ENCODE assay signal across 1 cellular context in the genomic region with DNA sequence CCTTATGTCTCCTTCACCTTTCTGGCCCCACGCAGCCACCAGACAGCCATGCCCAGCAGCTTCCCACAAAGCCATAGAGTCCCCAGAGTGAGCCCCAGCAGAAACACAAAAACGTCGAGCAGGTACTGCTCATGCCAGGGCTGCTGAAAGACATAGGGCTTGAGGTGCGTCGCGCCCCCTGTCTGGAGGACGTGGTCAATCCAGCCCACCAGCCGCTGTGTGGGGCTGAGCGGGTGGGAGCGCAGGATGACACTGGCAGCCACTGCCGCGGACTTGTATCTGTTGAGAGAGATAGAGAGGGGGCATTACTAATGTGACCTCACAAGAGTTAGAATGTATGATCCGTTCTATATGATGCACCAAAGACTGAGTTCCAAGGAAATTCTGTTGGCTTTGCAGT.
TF ChIP-seq lines count a peak whose summit lies in the region.

No MANE protein-coding gene starts in this region.

TF ChIP-seq in IMR-90, 13 proteins besides CTCF, POLR2A, EP300 and RAD21:
- TF ChIP-seq CEBPB (IDR thresholded peaks at IDR 0.05; ENCODE audit: low read depth, low read length) (no peak), MAZ (IDR thresholded peaks at IDR 0.05; ENCODE audit: borderline replicate concordance, low read depth, low read length) (no peak), MXI1 (IDR thresholded peaks at IDR 0.05; ENCODE audit: borderline replicate concordance, low read depth, low read length) (no peak), SMC3 (IDR thresholded peaks at IDR 0.05; ENCODE audit: low read depth, low read length) (no peak), BHLHE40 (IDR thresholded peaks at IDR 0.05; ENCODE audit: low read depth, low read length) (no peak), RFX5 (IDR thresholded peaks at IDR 0.05; ENCODE audit: low read depth, low read length) (no peak), FOS (IDR thresholded peaks at IDR 0.05; ENCODE audit: low read depth, low read length) (no peak), RCOR1 (IDR thresholded peaks at IDR 0.05; ENCODE audit: insufficient replicate concordance, low read length) (no peak), NFE2L2 (IDR thresholded peaks at IDR 0.05; ENCODE audit: low read depth, low read length) (no peak), MAFK (IDR thresholded peaks at IDR 0.05; ENCODE audit: low read depth, low read length) (no peak), CHD1 (IDR thresholded peaks at IDR 0.05; ENCODE audit: low read depth, low read length) (no peak)
- TF ChIP-seq, protein P1, sequence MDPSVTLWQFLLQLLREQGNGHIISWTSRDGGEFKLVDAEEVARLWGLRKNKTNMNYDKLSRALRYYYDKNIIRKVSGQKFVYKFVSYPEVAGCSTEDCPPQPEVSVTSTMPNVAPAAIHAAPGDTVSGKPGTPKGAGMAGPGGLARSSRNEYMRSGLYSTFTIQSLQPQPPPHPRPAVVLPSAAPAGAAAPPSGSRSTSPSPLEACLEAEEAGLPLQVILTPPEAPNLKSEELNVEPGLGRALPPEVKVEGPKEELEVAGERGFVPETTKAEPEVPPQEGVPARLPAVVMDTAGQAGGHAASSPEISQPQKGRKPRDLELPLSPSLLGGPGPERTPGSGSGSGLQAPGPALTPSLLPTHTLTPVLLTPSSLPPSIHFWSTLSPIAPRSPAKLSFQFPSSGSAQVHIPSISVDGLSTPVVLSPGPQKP (IDR thresholded peaks at IDR 0.05; ENCODE audit: borderline replicate concordance, low read depth, low read length), result no peak
- TF ChIP-seq, protein P2, sequence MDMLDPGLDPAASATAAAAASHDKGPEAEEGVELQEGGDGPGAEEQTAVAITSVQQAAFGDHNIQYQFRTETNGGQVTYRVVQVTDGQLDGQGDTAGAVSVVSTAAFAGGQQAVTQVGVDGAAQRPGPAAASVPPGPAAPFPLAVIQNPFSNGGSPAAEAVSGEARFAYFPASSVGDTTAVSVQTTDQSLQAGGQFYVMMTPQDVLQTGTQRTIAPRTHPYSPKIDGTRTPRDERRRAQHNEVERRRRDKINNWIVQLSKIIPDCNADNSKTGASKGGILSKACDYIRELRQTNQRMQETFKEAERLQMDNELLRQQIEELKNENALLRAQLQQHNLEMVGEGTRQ (IDR thresholded peaks at IDR 0.05; ENCODE audit: low read depth, low read length), result no peak
